20 cellular contexts compared by ENCODE assay signal in the genomic region with DNA sequence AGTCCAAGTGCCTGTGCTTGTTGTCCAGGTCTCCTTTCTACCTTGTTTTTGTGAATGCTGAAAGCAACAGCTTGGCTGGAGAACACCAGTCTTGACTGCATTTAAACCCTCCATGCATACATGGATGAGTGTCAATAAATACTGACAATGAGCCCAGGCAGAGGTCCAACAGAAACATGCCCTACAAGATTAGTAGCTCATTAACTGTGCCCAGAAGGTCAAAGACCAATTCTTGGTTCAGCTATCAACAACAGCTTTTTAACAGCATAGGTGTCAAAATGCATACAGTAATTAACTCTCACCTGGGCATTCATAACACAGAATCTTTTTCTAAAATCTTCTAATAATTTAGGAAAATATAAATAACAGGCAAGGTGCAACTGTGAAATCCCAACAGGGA.
A peak's percentile ranks its signal among the peaks of the same experiment; 100 is the strongest.
DNase-seq lines count a peak whose midpoint lies in the region; ATAC-seq and TF ChIP-seq lines count a peak whose summit lies in the region.
"Had no signal": no experiment of that assay in that cellular context is flagged by ENCODE, and none has a peak within 500 bp of the region (broad histone marks: within the 10 kb centered on the region; RNA-seq: fewer than 3 reads in every experiment).

No MANE protein-coding gene starts in this region.

- intact Hi-C loops in cardiac septum (cut with DNase I) (no loop called here), left ventricle myocardium superior (cut with micrococcal nuclease) (loop anchor here (10.0 kb wide), 1 partner anchor 182 kb away; no protein-coding TSS in a partner anchor), stomach (cut with DNase I; ENCODE audit: low total_unique reads) (no loop called here)

- H3K9me3 ChIP-seq in cardiac muscle cell (ENCODE audit: low read depth) (no peaks in the 10 kb centered on the region), stomach (no peaks in the 10 kb centered on the region)
- H3K9me3 ChIP-seq: ovary, tibial artery had no signal

- no peak for DNase-seq in cardiac muscle cell (ENCODE audit: low read depth in 1 of 2, low spot score in 1 of 2)
- no peak for DNase-seq in cardiac septum (ENCODE audit: low spot score)
- peak; percentile 61 for DNase-seq in NCI-H2029 (lab: John Stamatoyannopoulos, UW)
- DNase-seq in left ventricle myocardium superior, result no peak
- peak; percentile 43 for DNase-seq in stomach
- no peak for DNase-seq in activated CD4-positive, alpha-beta T cell treated with anti-CD3 and anti-CD28 coated beads, Interleukin-2, amount 50 U/mL, for 48 hours
- DNase-seq in brain microvascular endothelial cell, result no peak
- DNase-seq in Ammon's horn (ENCODE audit: low spot score), result no peak
- DNase-seq: activated B cell treated with CpG ODN at 0.5 μM for 24 hours; activated CD4-positive, alpha-beta memory T cell treated with anti-CD3 and anti-CD28 coated beads for 36 hours; activated gamma-delta T cell; NCI-H1694 treated with DMSO at 0.1 percent for 48 hours; NCI-H446 treated with DMSO at 0.1 percent for 48 hours; ovary; RPMI8226; stimulated activated naive CD8-positive, alpha-beta T cell treated with anti-CD3 and anti-CD28 coated beads, Interleukin-15, Interleukin-2, amounts not matched to agents 100 U/mL and 50 U/mL, for 24 hours; T-helper 9 cell; tibial artery had no signal

- TF ChIP-seq EP300 in stomach (IDR thresholded peaks at IDR 0.05), result no peak

- H3K27ac ChIP-seq in cardiac muscle cell (peak overlapping the region; percentile 41), stomach (no peak overlapping the region), brain microvascular endothelial cell (no peak overlapping the region)
- H3K27ac ChIP-seq: ovary, tibial artery had no signal

- in situ Hi-C loops in brain microvascular endothelial cell (cut with HindIII; ENCODE audit: low pct_ligation_motif_present, low sequenced_read_pairs), result no loop called here

- peak; percentile 80 for ATAC-seq in left ventricle myocardium superior
- ATAC-seq: HCT116; natural killer cell treated with Interleukin-12 subunit alpha and Interleukin-12 subunit beta and Interleukin-15 and Interleukin-18, amount 100 ng/mL, for 72 hours; stimulated activated naive CD8-positive, alpha-beta T cell treated with anti-CD3 and anti-CD28 coated beads, Interleukin-15, Interleukin-2, amounts not matched to agents 100 U/mL and 50 U/mL, for 24 hours had no signal

- no peak for TF ChIP-seq POLR2A in stomach (IDR thresholded peaks at IDR 0.05)

- H3K27me3 ChIP-seq in cardiac muscle cell (no peaks in the 10 kb centered on the region), stomach (no peaks in the 10 kb centered on the region), brain microvascular endothelial cell (replicated peaks) (no peaks in the 10 kb centered on the region)
- H3K27me3 ChIP-seq: ovary, tibial artery had no signal

- H3K36me3 ChIP-seq in cardiac muscle cell, result peaks cover 5% of the 10 kb centered on the region
- peaks cover 21 to 98% (median 86%) of the 10 kb centered on the region in 4 donors for H3K36me3 ChIP-seq in stomach
- peaks cover 16% of the 10 kb centered on the region for H3K36me3 ChIP-seq in brain microvascular endothelial cell (replicated peaks)
- H3K36me3 ChIP-seq: ovary had no signal

- H3K4me1 ChIP-seq in cardiac muscle cell (ENCODE audit: low read depth) (peaks cover 6% of the 10 kb centered on the region), stomach (peaks cover 3 to 19% (median 11%) of the 10 kb centered on the region in 4 donors)

- H3K4me3 ChIP-seq in cardiac muscle cell (no peak overlapping the region), stomach (no peak overlapping the region), brain microvascular endothelial cell (ENCODE audit: low read depth, low read length) (no peak overlapping the region)
- H3K4me3 ChIP-seq: ovary, tibial artery had no signal

- TF ChIP-seq CTCF in cardiac muscle cell (IDR thresholded peaks at IDR 0.05; ENCODE audit: low read depth, low read length) (no peak), stomach (IDR thresholded peaks at IDR 0.05) (no peak), brain microvascular endothelial cell (IDR thresholded peaks at IDR 0.05; ENCODE audit: low read depth, low read length, missing control alignments) (no peak)

Comparison
In these comparisons a context has a peak if more than half of its experiments do, and no peak if none do; other contexts are left out.
1. DNase-seq: peak in NCI-H2029 (single experiment) and stomach (single experiment); none in cardiac muscle cell (0 of 2), cardiac septum (single experiment), left ventricle myocardium superior (single experiment), activated CD4-positive, alpha-beta T cell treated with anti-CD3 and anti-CD28 coated beads, Interleukin-2, amount 50 U/mL, for 48 hours (0 of 2), brain microvascular endothelial cell (single experiment) and Ammon's horn (single experiment).